8 cellular contexts compared by ENCODE assay signal in the genomic region with DNA sequence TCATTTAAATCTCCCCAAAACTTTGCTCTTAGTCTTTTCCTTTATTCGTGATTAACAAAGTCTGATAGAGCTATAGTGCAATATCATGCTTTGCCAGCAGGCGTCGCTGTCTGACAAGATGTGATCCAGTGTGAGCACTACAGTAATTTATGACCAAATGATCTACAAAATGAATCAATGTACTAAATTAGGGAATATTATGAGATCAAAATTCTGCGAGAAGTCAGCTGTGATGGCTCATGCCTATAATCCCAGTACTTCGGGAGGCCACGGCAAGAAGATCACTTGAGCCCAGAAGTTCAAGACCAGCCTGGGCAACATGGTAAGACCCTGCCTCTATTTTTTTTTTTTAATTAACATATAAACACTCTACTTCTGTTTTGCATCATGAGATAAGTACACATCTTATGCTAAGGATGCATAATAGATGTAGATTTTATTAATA. TPM values are rescaled to one million over a fixed set of nuclear protein-coding genes. Genes with fewer than 3 reads are reported as not detected.
A peak's percentile ranks its signal among the peaks of the same experiment; 100 is the strongest.
DNase-seq lines count a peak whose midpoint lies in the region; ATAC-seq lines count a peak whose summit lies in the region.

No MANE protein-coding gene starts in this region.

- ATAC-seq in Right ventricle myocardium inferior: no peak
- no peak for ATAC-seq in GM19351 (IDR thresholded peaks at IDR 0.05; ENCODE audit: unreplicated experiment)

- intact Hi-C loops in Right ventricle myocardium inferior (cut with DNase I): loop anchor here (1.0 kb wide), 1 partner anchor 202 kb away; no protein-coding TSS in a partner anchor
- intact Hi-C loops in cardiac septum (cut with DNase I): loop anchor here (1.0 to 2.0 kb wide), 2 partner anchors 166 to 202 kb away; no protein-coding TSS in a partner anchor
- intact Hi-C loops in head of caudate nucleus (cut with DNase I): loop anchor here (2.0 kb wide), 1 partner anchor 202 kb away; no protein-coding TSS in a partner anchor

- DNase-seq in Right ventricle myocardium inferior (ENCODE audit: missing footprints) (peak; percentile 80), cardiac septum (ENCODE audit: low spot score) (no peak), RPMI8226 (peak; percentile 86), head of caudate nucleus (peak in 35 of 42 donors; percentile 41 to 90 (median 69)), cerebellum (ENCODE audit: low spot score) (no peak)
- DNase-seq in activated T-helper 1 cell treated with anti-CD3 and anti-CD28 coated beads, Interleukin-2, amount 50 U/mL, for 16 hours (ENCODE audit: low read depth in 1 of 2, low spot score in 1 of 2): peak; percentile 75 to 89
- peak; percentile 87 for DNase-seq in stimulated activated CD4-positive, alpha-beta T cell treated with anti-CD3 and anti-CD28 coated beads, Interleukin-12 subunit alpha, Interleukin-12 subunit beta, amount 100 ng/mL, for 4 hours

RNA-seq across cellular contexts. Expression of a gene that starts 3.6 kb away (rescaled TPM):
- total RNA-seq in Right ventricle myocardium inferior: 16.5 TPM
- total RNA-seq in cardiac septum: 12.9 TPM
- total RNA-seq in cerebellum: 1.6 TPM

RNA-seq across cellular contexts. Expression of a gene that starts 54.5 kb away (rescaled TPM):
- total RNA-seq in Right ventricle myocardium inferior: 18.7 TPM
- total RNA-seq in cardiac septum: 28.9 TPM
- 10.1 TPM for total RNA-seq in cerebellum

Comparison
In these comparisons a context has a peak if more than half of its experiments do, and no peak if none do; other contexts are left out.
1. DNase-seq: peak in Right ventricle myocardium inferior (single experiment), RPMI8226 (single experiment), activated T-helper 1 cell treated with anti-CD3 and anti-CD28 coated beads, Interleukin-2, amount 50 U/mL, for 16 hours (2 of 2), head of caudate nucleus (35 of 42) and stimulated activated CD4-positive, alpha-beta T cell treated with anti-CD3 and anti-CD28 coated beads, Interleukin-12 subunit alpha, Interleukin-12 subunit beta, amount 100 ng/mL, for 4 hours (single experiment); none in cardiac septum (single experiment) and cerebellum (single experiment).